13 cellular contexts compared by ENCODE assay signal in genomic region chr4:1881709-1882108, GRCh38. TPM values are rescaled to one million over a fixed set of nuclear protein-coding genes. Genes with fewer than 3 reads are reported as not detected.
DNase-seq lines count a peak whose midpoint lies in the region; ATAC-seq and TF ChIP-seq lines count a peak whose summit lies in the region.
"Had no signal": no experiment of that assay in that cellular context is flagged by ENCODE, and none has a peak within 500 bp of the region (broad histone marks: within the 10 kb centered on the region; RNA-seq: fewer than 3 reads in every experiment).

No MANE protein-coding gene starts in this region.

- no peaks in the 10 kb centered on the region for H3K27me3 ChIP-seq in cardiac muscle cell
- H3K27me3 ChIP-seq in right atrium auricular region, result no peaks in the 10 kb centered on the region

- H3K4me1 Mint-ChIP-seq in effector memory CD8-positive, alpha-beta T cell (ENCODE audit: low read depth in 2 of 2), result peaks cover 28 to 36% of the 10 kb centered on the region in 2 donors
- peaks cover 49% of the 10 kb centered on the region for H3K4me1 Mint-ChIP-seq in type B pancreatic cell (ENCODE audit: unreplicated experiment)

- H3K36me3 Mint-ChIP-seq in effector memory CD8-positive, alpha-beta T cell (ENCODE audit: insufficient read depth), result no peaks in the 10 kb centered on the region
- peaks cover 10% of the 10 kb centered on the region for H3K36me3 Mint-ChIP-seq in type B pancreatic cell

- H3K27ac Mint-ChIP-seq in effector memory CD8-positive, alpha-beta T cell, result peak overlapping the region; percentile 28 to 70
- H3K27ac Mint-ChIP-seq in type B pancreatic cell, result peak overlapping the region; percentile 12
- H3K27ac Mint-ChIP-seq: activated naive CD8-positive, alpha-beta T cell treated with anti-CD3 and anti-CD28 coated beads, Interleukin-2, amount 50 U/mL, for 24 hours had no signal

- no peak for ATAC-seq in effector memory CD8-positive, alpha-beta T cell (replicated peaks)
- no peak for ATAC-seq in GM18517 (IDR thresholded peaks at IDR 0.05; ENCODE audit: unreplicated experiment)
- ATAC-seq: activated naive CD8-positive, alpha-beta T cell treated with anti-CD3 and anti-CD28 coated beads, Interleukin-2, amount 50 U/mL, for 24 hours had no signal

- no peak overlapping the region for H3K4me3 Mint-ChIP-seq in effector memory CD8-positive, alpha-beta T cell
- H3K4me3 Mint-ChIP-seq in type B pancreatic cell, result no peak overlapping the region
- H3K4me3 Mint-ChIP-seq: activated naive CD8-positive, alpha-beta T cell treated with anti-CD3 and anti-CD28 coated beads, Interleukin-2, amount 50 U/mL, for 24 hours had no signal

- no peaks in the 10 kb centered on the region for H3K27me3 Mint-ChIP-seq in effector memory CD8-positive, alpha-beta T cell
- no peaks in the 10 kb centered on the region for H3K27me3 Mint-ChIP-seq in type B pancreatic cell
- H3K27me3 Mint-ChIP-seq: activated naive CD8-positive, alpha-beta T cell treated with anti-CD3 and anti-CD28 coated beads, Interleukin-2, amount 50 U/mL, for 24 hours had no signal

- no peaks in the 10 kb centered on the region for H3K9me3 ChIP-seq in cardiac muscle cell (ENCODE audit: low read depth)
- H3K9me3 ChIP-seq in right atrium auricular region, result no peaks in the 10 kb centered on the region
- H3K9me3 ChIP-seq: Caco-2 had no signal

- no peak for DNase-seq in cardiac muscle cell (ENCODE audit: low read depth in 1 of 2, low spot score in 1 of 2)
- no peak for DNase-seq in right atrium auricular region (ENCODE audit: low spot score)
- DNase-seq in OCI-M1 (lab: John Stamatoyannopoulos, UW), result peak; percentile 20
- DNase-seq in effector memory CD8-positive, alpha-beta T cell, result no peak
- DNase-seq in type B pancreatic cell (ENCODE audit: extremely low spot score, unreplicated experiment), result no peak
- DNase-seq in NCI-H524 (lab: John Stamatoyannopoulos, UW), result no peak
- DNase-seq: activated CD4-positive, alpha-beta T cell treated with anti-CD3 and anti-CD28 coated beads, Interleukin-2, amount 50 U/mL, for 48 hours; activated naive CD8-positive, alpha-beta T cell treated with anti-CD3 and anti-CD28 coated beads, Interleukin-2, amount 50 U/mL, for 24 hours; Caco-2; Kasumi-1; stimulated activated CD4-positive, alpha-beta T cell treated with anti-CD3 and anti-CD28 coated beads, Interleukin-4, amount 100 ng/mL, for 24 hours had no signal

- H3K4me3 ChIP-seq in cardiac muscle cell, result no peak overlapping the region
- H3K4me3 ChIP-seq in right atrium auricular region, result no peak overlapping the region

- H3K36me3 ChIP-seq in cardiac muscle cell (no peaks in the 10 kb centered on the region), right atrium auricular region (no peaks in the 10 kb centered on the region)

- H3K27ac ChIP-seq in cardiac muscle cell, result peak overlapping the region; percentile 50
- no peak overlapping the region for H3K27ac ChIP-seq in right atrium auricular region
- H3K27ac ChIP-seq: RWPE1 had no signal

- H3K9me3 Mint-ChIP-seq in effector memory CD8-positive, alpha-beta T cell, result no peaks in the 10 kb centered on the region
- H3K9me3 Mint-ChIP-seq in type B pancreatic cell, result no peaks in the 10 kb centered on the region
- H3K9me3 Mint-ChIP-seq: activated naive CD8-positive, alpha-beta T cell treated with anti-CD3 and anti-CD28 coated beads, Interleukin-2, amount 50 U/mL, for 24 hours had no signal

- H3K4me1 ChIP-seq in cardiac muscle cell (ENCODE audit: low read depth), result peaks cover 31% of the 10 kb centered on the region
- no peaks in the 10 kb centered on the region for H3K4me1 ChIP-seq in right atrium auricular region

- TF ChIP-seq CTCF in cardiac muscle cell (IDR thresholded peaks at IDR 0.05; ENCODE audit: low read depth, low read length) (no peak), right atrium auricular region (IDR thresholded peaks at IDR 0.05) (no peak), type B pancreatic cell (conservative IDR thresholded peaks at IDR 0.05) (no peak)

RNA-seq across cellular contexts. Expression of gene NSD2, which starts 10.5 kb away (rescaled TPM):
- total RNA-seq in cardiac muscle cell (49.8 and 91.3 TPM in 2 replicates), right atrium auricular region (10 to 100 TPM; 23.8 to 36.3 TPM), type B pancreatic cell (ENCODE audit: low replicate concordance) (70.6 and 156 TPM in 2 replicates)
- 49.0 and 84.6 TPM in 2 replicates for polyA plus RNA-seq in cardiac muscle cell

RNA-seq across cellular contexts. Expression of gene LETM1, which starts 25.8 kb away (rescaled TPM):
- total RNA-seq in cardiac muscle cell, result 53.3 and 61.5 TPM in 2 replicates
- polyA plus RNA-seq in cardiac muscle cell, result 22.5 and 23.3 TPM in 2 replicates
- total RNA-seq in right atrium auricular region, result 10 to 100 TPM; 32.1 to 34.5 TPM
- total RNA-seq in type B pancreatic cell (ENCODE audit: low replicate concordance), result 61.1 and 64.3 TPM in 2 replicates
